In the genomic region with DNA sequence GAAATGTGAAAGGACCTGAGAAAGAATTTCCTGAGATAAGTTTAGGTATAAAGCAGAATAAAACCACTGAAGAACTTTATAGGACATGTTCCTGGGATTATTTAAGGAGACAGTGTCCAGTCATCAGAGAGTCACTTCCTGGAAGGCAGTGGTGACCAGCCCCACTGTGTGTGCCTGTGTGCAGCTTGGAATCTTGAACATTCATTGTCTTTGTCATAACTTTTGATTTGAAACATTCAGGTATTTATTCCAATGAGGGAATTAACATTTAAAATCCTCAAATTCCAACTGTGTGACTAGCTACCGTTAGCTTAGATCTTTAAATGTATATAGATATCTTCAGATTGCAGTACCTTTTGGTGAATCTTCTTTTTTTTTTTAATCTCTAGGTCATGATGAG, we compare ENCODE assay signal across 16 cellular contexts.
DNase-seq lines count a peak whose midpoint lies in the region; ATAC-seq and FAIRE-seq lines count a peak whose summit lies in the region.
"Had no signal": no experiment of that assay in that cellular context is flagged by ENCODE, and none has a peak within 500 bp of the region (broad histone marks: within the 10 kb centered on the region; RNA-seq: fewer than 3 reads in every experiment).

No MANE protein-coding gene starts in this region.

- H3K27me3 Mint-ChIP-seq in activated CD4-positive, alpha-beta T cell treated with anti-CD3 and anti-CD28 coated beads for 36 hours = no peaks in the 10 kb centered on the region

- H3K4me3 Mint-ChIP-seq in activated CD4-positive, alpha-beta T cell treated with anti-CD3 and anti-CD28 coated beads for 36 hours = no peak overlapping the region

- peak; percentile 34 for DNase-seq in GM04504 (ENCODE audit: low read depth)
- DNase-seq in RCC 7860 (ENCODE audit: low spot score) = peak; percentile 79
- peak; percentile 74 for DNase-seq in dermis blood vessel endothelial cell
- DNase-seq in renal cortical epithelial cell (ENCODE audit: low read depth) = peak; percentile 37
- no peak for DNase-seq in NCI-H187 (lab: John Stamatoyannopoulos, UW)
- no peak for DNase-seq in activated CD4-positive, alpha-beta T cell treated with anti-CD3 and anti-CD28 coated beads for 36 hours
- DNase-seq in stimulated activated CD4-positive, alpha-beta T cell treated with anti-CD3 and anti-CD28 coated beads, Interleukin-4, amount 100 ng/mL, for 1 hour = no peak
- DNase-seq: activated CD4-positive, alpha-beta T cell treated with anti-CD3 and anti-CD28 coated beads for 1 hour; activated effector memory CD4-positive, alpha-beta T cell treated with Interleukin-2 at 50 U/mL for 16 hours; cerebellar nuclear complex; DMS153; esophagus squamous epithelium; H7; kidney glomerular epithelial cell; NCI-H774; transverse colon had no signal

- H3K4me1 Mint-ChIP-seq in activated CD4-positive, alpha-beta T cell treated with anti-CD3 and anti-CD28 coated beads for 36 hours = peaks cover 27% of the 10 kb centered on the region

- peak; percentile 84 for FAIRE-seq in RCC 7860 (lab: Jason Lieb, UNC)

- intact Hi-C loops in activated CD4-positive, alpha-beta T cell treated with anti-CD3 and anti-CD28 coated beads for 36 hours (cut with DNase I, micrococcal nuclease) = loop anchor here (1.0 to 10.0 kb wide), 2 partner anchors 87 to 89 kb away; no protein-coding TSS in a partner anchor

- H3K36me3 Mint-ChIP-seq in activated CD4-positive, alpha-beta T cell treated with anti-CD3 and anti-CD28 coated beads for 36 hours (ENCODE audit: low read depth) = peaks cover 50% of the 10 kb centered on the region

- H3K9me3 Mint-ChIP-seq in activated CD4-positive, alpha-beta T cell treated with anti-CD3 and anti-CD28 coated beads for 36 hours (ENCODE audit: low read depth) = no peaks in the 10 kb centered on the region

- CTCF ChIA-PET in activated CD4-positive, alpha-beta T cell treated with anti-CD3 and anti-CD28 coated beads for 36 hours (lab: Charles Lee) = no interaction called here

- no peak for ATAC-seq in activated CD4-positive, alpha-beta T cell treated with anti-CD3 and anti-CD28 coated beads for 36 hours

- POLR2A ChIA-PET in activated CD4-positive, alpha-beta T cell treated with anti-CD3 and anti-CD28 coated beads for 36 hours (lab: Charles Lee) = no interaction called here

- no peak overlapping the region for H3K27ac Mint-ChIP-seq in activated CD4-positive, alpha-beta T cell treated with anti-CD3 and anti-CD28 coated beads for 36 hours

Comparison
In these comparisons a context has a peak if more than half of its experiments do, and no peak if none do; other contexts are left out.
1. DNase-seq: peak in GM04504 (single experiment), RCC 7860 (single experiment), dermis blood vessel endothelial cell (single experiment) and renal cortical epithelial cell (single experiment); none in NCI-H187 (0 of 2), activated CD4-positive, alpha-beta T cell treated with anti-CD3 and anti-CD28 coated beads for 36 hours (single experiment) and stimulated activated CD4-positive, alpha-beta T cell treated with anti-CD3 and anti-CD28 coated beads, Interleukin-4, amount 100 ng/mL, for 1 hour (single experiment).